ENCODE assay signal across 1 cellular context in the genomic region with DNA sequence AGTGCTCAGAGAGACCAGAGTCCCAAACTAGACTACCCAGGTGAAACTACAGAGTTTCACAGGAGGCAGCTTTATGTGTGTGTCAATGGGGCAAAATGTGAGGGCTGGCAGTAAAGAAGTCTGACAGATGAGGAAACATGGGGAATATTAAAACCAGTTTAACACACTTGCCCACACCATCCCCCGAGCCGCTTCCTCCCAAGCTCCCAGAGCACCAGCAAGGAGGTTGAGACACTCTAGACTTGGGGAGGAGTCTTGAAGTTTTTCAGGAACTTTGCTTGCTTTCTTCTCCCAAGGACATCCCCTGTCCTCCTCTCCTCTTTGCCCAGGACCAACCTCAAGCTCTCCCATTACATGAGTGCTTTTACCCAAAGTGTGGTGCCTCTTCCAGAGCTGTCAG.
TF ChIP-seq lines count a peak whose summit lies in the region.

No MANE protein-coding gene starts in this region.

TF ChIP-seq in H1, 55 proteins besides CTCF, POLR2A, EP300 and RAD21:
- no peak for TF ChIP-seq SIX5 (IDR thresholded peaks at IDR 0.05; ENCODE audit: low read depth, low read length)
- no peak for TF ChIP-seq ASH2L (IDR thresholded peaks at IDR 0.05; ENCODE audit: low read length)
- TF ChIP-seq POLR2AphosphoS5 (IDR thresholded peaks at IDR 0.05; ENCODE audit: low read depth, low read length): no peak
- no peak for TF ChIP-seq ATF3 (IDR thresholded peaks at IDR 0.05; ENCODE audit: insufficient read depth, low read depth, low read length)
- no peak for TF ChIP-seq BCL11A (IDR thresholded peaks at IDR 0.05; ENCODE audit: low read depth in 2 of 2, low read length in 2 of 2)
- TF ChIP-seq BACH1 (IDR thresholded peaks at IDR 0.05; ENCODE audit: low read length): no peak
- no peak for TF ChIP-seq POU5F1 (IDR thresholded peaks at IDR 0.05; ENCODE audit: low read depth, low read length)
- TF ChIP-seq, protein P1, sequence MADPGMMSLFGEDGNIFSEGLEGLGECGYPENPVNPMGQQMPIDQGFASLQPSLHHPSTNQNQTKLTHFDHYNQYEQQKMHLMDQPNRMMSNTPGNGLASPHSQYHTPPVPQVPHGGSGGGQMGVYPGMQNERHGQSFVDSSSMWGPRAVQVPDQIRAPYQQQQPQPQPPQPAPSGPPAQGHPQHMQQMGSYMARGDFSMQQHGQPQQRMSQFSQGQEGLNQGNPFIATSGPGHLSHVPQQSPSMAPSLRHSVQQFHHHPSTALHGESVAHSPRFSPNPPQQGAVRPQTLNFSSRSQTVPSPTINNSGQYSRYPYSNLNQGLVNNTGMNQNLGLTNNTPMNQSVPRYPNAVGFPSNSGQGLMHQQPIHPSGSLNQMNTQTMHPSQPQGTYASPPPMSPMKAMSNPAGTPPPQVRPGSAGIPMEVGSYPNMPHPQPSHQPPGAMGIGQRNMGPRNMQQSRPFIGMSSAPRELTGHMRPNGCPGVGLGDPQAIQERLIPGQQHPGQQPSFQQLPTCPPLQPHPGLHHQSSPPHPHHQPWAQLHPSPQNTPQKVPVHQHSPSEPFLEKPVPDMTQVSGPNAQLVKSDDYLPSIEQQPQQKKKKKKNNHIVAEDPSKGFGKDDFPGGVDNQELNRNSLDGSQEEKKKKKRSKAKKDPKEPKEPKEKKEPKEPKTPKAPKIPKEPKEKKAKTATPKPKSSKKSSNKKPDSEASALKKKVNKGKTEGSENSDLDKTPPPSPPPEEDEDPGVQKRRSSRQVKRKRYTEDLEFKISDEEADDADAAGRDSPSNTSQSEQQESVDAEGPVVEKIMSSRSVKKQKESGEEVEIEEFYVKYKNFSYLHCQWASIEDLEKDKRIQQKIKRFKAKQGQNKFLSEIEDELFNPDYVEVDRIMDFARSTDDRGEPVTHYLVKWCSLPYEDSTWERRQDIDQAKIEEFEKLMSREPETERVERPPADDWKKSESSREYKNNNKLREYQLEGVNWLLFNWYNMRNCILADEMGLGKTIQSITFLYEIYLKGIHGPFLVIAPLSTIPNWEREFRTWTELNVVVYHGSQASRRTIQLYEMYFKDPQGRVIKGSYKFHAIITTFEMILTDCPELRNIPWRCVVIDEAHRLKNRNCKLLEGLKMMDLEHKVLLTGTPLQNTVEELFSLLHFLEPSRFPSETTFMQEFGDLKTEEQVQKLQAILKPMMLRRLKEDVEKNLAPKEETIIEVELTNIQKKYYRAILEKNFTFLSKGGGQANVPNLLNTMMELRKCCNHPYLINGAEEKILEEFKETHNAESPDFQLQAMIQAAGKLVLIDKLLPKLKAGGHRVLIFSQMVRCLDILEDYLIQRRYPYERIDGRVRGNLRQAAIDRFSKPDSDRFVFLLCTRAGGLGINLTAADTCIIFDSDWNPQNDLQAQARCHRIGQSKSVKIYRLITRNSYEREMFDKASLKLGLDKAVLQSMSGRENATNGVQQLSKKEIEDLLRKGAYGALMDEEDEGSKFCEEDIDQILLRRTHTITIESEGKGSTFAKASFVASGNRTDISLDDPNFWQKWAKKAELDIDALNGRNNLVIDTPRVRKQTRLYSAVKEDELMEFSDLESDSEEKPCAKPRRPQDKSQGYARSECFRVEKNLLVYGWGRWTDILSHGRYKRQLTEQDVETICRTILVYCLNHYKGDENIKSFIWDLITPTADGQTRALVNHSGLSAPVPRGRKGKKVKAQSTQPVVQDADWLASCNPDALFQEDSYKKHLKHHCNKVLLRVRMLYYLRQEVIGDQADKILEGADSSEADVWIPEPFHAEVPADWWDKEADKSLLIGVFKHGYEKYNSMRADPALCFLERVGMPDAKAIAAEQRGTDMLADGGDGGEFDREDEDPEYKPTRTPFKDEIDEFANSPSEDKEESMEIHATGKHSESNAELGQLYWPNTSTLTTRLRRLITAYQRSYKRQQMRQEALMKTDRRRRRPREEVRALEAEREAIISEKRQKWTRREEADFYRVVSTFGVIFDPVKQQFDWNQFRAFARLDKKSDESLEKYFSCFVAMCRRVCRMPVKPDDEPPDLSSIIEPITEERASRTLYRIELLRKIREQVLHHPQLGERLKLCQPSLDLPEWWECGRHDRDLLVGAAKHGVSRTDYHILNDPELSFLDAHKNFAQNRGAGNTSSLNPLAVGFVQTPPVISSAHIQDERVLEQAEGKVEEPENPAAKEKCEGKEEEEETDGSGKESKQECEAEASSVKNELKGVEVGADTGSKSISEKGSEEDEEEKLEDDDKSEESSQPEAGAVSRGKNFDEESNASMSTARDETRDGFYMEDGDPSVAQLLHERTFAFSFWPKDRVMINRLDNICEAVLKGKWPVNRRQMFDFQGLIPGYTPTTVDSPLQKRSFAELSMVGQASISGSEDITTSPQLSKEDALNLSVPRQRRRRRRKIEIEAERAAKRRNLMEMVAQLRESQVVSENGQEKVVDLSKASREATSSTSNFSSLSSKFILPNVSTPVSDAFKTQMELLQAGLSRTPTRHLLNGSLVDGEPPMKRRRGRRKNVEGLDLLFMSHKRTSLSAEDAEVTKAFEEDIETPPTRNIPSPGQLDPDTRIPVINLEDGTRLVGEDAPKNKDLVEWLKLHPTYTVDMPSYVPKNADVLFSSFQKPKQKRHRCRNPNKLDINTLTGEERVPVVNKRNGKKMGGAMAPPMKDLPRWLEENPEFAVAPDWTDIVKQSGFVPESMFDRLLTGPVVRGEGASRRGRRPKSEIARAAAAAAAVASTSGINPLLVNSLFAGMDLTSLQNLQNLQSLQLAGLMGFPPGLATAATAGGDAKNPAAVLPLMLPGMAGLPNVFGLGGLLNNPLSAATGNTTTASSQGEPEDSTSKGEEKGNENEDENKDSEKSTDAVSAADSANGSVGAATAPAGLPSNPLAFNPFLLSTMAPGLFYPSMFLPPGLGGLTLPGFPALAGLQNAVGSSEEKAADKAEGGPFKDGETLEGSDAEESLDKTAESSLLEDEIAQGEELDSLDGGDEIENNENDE (IDR thresholded peaks at IDR 0.05; ENCODE audit: insufficient replicate concordance, low read length): no peak
- TF ChIP-seq, protein P2, sequence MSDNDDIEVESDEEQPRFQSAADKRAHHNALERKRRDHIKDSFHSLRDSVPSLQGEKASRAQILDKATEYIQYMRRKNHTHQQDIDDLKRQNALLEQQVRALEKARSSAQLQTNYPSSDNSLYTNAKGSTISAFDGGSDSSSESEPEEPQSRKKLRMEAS (IDR thresholded peaks at IDR 0.05): no peak
- no peak for TF ChIP-seq ATF2 (IDR thresholded peaks at IDR 0.05; ENCODE audit: low read length)
- TF ChIP-seq NRF1 (IDR thresholded peaks at IDR 0.05; ENCODE audit: low read depth, low read length): no peak
- no peak for TF ChIP-seq CREB1 (IDR thresholded peaks at IDR 0.05)
- no peak for TF ChIP-seq SP4 (IDR thresholded peaks at IDR 0.05; ENCODE audit: low read length)
- TF ChIP-seq SAP30 (IDR thresholded peaks at IDR 0.05; ENCODE audit: insufficient read depth, insufficient replicate concordance, low read length): no peak
- no peak for TF ChIP-seq CHD1 (IDR thresholded peaks at IDR 0.05; ENCODE audit: low read depth, low read length)
- no peak for TF ChIP-seq TBP (IDR thresholded peaks at IDR 0.05; ENCODE audit: low read depth, low read length)
- no peak for TF ChIP-seq SP2 (IDR thresholded peaks at IDR 0.05; ENCODE audit: low read length)
- no peak for TF ChIP-seq SIN3A (conservative IDR thresholded peaks at IDR 0.05 in 1 of 2, IDR thresholded peaks at IDR 0.05 in 1 of 2; ENCODE audit: low read depth in 1 of 2, low read length in 2 of 2)
- no peak for TF ChIP-seq KDM4A (IDR thresholded peaks at IDR 0.05; ENCODE audit: low read depth, low read length, severe bottlenecking)
- no peak for TF ChIP-seq CHD2 (IDR thresholded peaks at IDR 0.05; ENCODE audit: low read length)
